ENCODE assay signal across 25 cellular contexts in genomic region chr4:173345648-173346047, GRCh38. TPM values are rescaled to one million over a fixed set of nuclear protein-coding genes. Genes with fewer than 3 reads are reported as not detected.
DNase-seq lines count a peak whose midpoint lies in the region; ATAC-seq and TF ChIP-seq lines count a peak whose summit lies in the region.
"Had no signal": no experiment of that assay in that cellular context is flagged by ENCODE, and none has a peak within 500 bp of the region (broad histone marks: within the 10 kb centered on the region; RNA-seq: fewer than 3 reads in every experiment).

No MANE protein-coding gene starts in this region.

- H3K36me3 ChIP-seq in SJCRH30 = no peaks in the 10 kb centered on the region
- H3K36me3 ChIP-seq: adrenal gland, breast epithelium, neural progenitor cell, upper lobe of left lung, WERI-Rb-1 had no signal

- no peak overlapping the region for H3K4me3 ChIP-seq in SJCRH30
- H3K4me3 ChIP-seq: adrenal gland, breast epithelium, GM23338, hepatocyte, neural progenitor cell, psoas muscle, upper lobe of left lung had no signal

- no peaks in the 10 kb centered on the region for H3K9me3 ChIP-seq in SJCRH30 (replicated peaks)
- H3K9me3 ChIP-seq: adrenal gland, breast epithelium, psoas muscle, upper lobe of left lung had no signal

- no peak for TF ChIP-seq CTCF in HFFc6 (IDR thresholded peaks at IDR 0.05)
- no peak for TF ChIP-seq CTCF in mesothelial cell of epicardium (IDR thresholded peaks at IDR 0.05; ENCODE audit: unreplicated experiment)

- DNase-seq in HFFc6 = no peak
- DNase-seq in SJCRH30 = no peak
- no peak for DNase-seq in mesothelial cell of epicardium (ENCODE audit: low spot score in 2 of 2, unreplicated experiment in 2 of 2)
- no peak for DNase-seq in SK-N-DZ (ENCODE audit: low spot score)
- no peak for DNase-seq in cerebellar cortex (ENCODE audit: low spot score)
- DNase-seq: activated gamma-delta T cell; adrenal gland; DMS79 treated with DMSO at 0.1 percent for 48 hours; Karpas-422; NCI-H1417; NCI-H524 treated with DMSO at 0.1 percent for 48 hours; psoas muscle; Right ventricle myocardium superior; stimulated activated CD4-positive, alpha-beta T cell treated with anti-CD3 and anti-CD28 coated beads, Interleukin-4, amount 100 ng/mL, for 24 hours; upper lobe of left lung; WERI-Rb-1 had no signal

- peaks cover 9% of the 10 kb centered on the region for H3K4me1 ChIP-seq in SJCRH30
- H3K4me1 ChIP-seq: adrenal gland, breast epithelium, psoas muscle, upper lobe of left lung had no signal

- H3K4me1 Mint-ChIP-seq in HFFc6 (ENCODE audit: low read depth) (peaks cover 20% of the 10 kb centered on the region), mesothelial cell of epicardium (peaks cover 21% of the 10 kb centered on the region)

- H3K36me3 Mint-ChIP-seq in HFFc6 (ENCODE audit: low read depth) (0 out of 2 replicates have a peak, but pooled peaks cover 2% of the 10 kb centered on the region), mesothelial cell of epicardium (peaks cover 3% of the 10 kb centered on the region)

- ATAC-seq in GM18502 (IDR thresholded peaks at IDR 0.05; ENCODE audit: poor library complexity, unreplicated experiment) (peak; percentile 76), GM19452 (IDR thresholded peaks at IDR 0.05; ENCODE audit: unreplicated experiment) (no peak), GM18907 (IDR thresholded peaks at IDR 0.05; ENCODE audit: unreplicated experiment) (no peak)
- ATAC-seq: GM23338, psoas muscle had no signal

- peaks cover 12% of the 10 kb centered on the region for H3K27me3 Mint-ChIP-seq in HFFc6 (ENCODE audit: insufficient read depth)
- no peaks in the 10 kb centered on the region for H3K27me3 Mint-ChIP-seq in mesothelial cell of epicardium (ENCODE audit: low read depth)

- H3K27ac ChIP-seq in SJCRH30 = 0 out of 2 replicates have a peak overlapping the region, but pooled peaks have one; percentile 12
- H3K27ac ChIP-seq: adrenal gland, breast epithelium, hepatocyte, neural progenitor cell, psoas muscle, upper lobe of left lung, WERI-Rb-1 had no signal

- H3K27me3 ChIP-seq in SJCRH30 = no peaks in the 10 kb centered on the region
- H3K27me3 ChIP-seq: adrenal gland, breast epithelium, hepatocyte, neural progenitor cell, upper lobe of left lung had no signal

- no peak overlapping the region for H3K27ac Mint-ChIP-seq in HFFc6
- peak overlapping the region; percentile 85 for H3K27ac Mint-ChIP-seq in mesothelial cell of epicardium
- H3K27ac Mint-ChIP-seq: neural progenitor cell; T-helper 1 cell treated with Interleukin-12 subunit alpha and Interleukin-12 subunit beta and Interleukin-4 antibody, amounts not matched to agents 30 μg/mL and 1 μg/mL, for 36 hours had no signal

- peak overlapping the region; percentile 58 for H3K4me3 Mint-ChIP-seq in HFFc6
- H3K4me3 Mint-ChIP-seq in mesothelial cell of epicardium = no peak overlapping the region
- H3K4me3 Mint-ChIP-seq: GM23338; neural progenitor cell; T-helper 1 cell treated with Interleukin-12 subunit alpha and Interleukin-12 subunit beta and Interleukin-4 antibody, amounts not matched to agents 30 μg/mL and 1 μg/mL, for 36 hours had no signal

- H3K9me3 Mint-ChIP-seq in HFFc6 (no peaks in the 10 kb centered on the region; the same call in 1 of the 2 replicates), mesothelial cell of epicardium (peaks cover 12% of the 10 kb centered on the region)
- H3K9me3 Mint-ChIP-seq: GM23338; neural progenitor cell; T-helper 1 cell treated with Interleukin-12 subunit alpha and Interleukin-12 subunit beta and Interleukin-4 antibody, amounts not matched to agents 30 μg/mL and 1 μg/mL, for 36 hours had no signal

RNA-seq across cellular contexts. Expression of gene HMGB2, which starts 11.5 kb away (rescaled TPM):
- 100 to 1,000 TPM in 4 of 6 experiments, 10 to 100 TPM in 2; 53.0 to 130 (median 117) TPM for total RNA-seq in HFFc6 (2021; fragmentation: NEBNext Ultra II Directional; extraction: Animal tissue kit (Norgen Biotek cat#: 25700))
- total RNA-seq in SJCRH30 (2014; rRNA removed; shearing (Covaris generic)) = 281 and 327 TPM in 2 replicates
- total RNA-seq in mesothelial cell of epicardium = 95.2 to 98.6 TPM (median 98.4 TPM) in 3 replicates
- 493 and 516 TPM in 2 replicates for polyA plus RNA-seq in SK-N-DZ (2014; cell fraction: cytosol; rRNA removed)
- polyA plus RNA-seq in SK-N-DZ (2014; cell fraction: nucleus; rRNA removed) = 309 and 379 TPM in 2 replicates

RNA-seq across cellular contexts. Expression of gene SAP30, which starts 25.1 kb away (rescaled TPM):
- 10 to 100 TPM in 5 of 6 experiments, 1 to 10 TPM in 1; 9.3 to 17.0 (median 14.2) TPM for total RNA-seq in HFFc6 (2021; fragmentation: NEBNext Ultra II Directional; extraction: Animal tissue kit (Norgen Biotek cat#: 25700))
- total RNA-seq in SJCRH30 (2014; rRNA removed; shearing (Covaris generic)) = 29.0 and 30.6 TPM in 2 replicates
- total RNA-seq in mesothelial cell of epicardium = 13.6 to 16.8 TPM (median 15.4 TPM) in 3 replicates
- 60.1 and 80.2 TPM in 2 replicates for polyA plus RNA-seq in SK-N-DZ (2014; cell fraction: cytosol; rRNA removed)
- polyA plus RNA-seq in SK-N-DZ (2014; cell fraction: nucleus; rRNA removed) = 40.6 and 65.7 TPM in 2 replicates

RNA-seq across cellular contexts. Expression of gene SCRG1, which starts 53.3 kb away (rescaled TPM):
- not detected for total RNA-seq in HFFc6 (2021; fragmentation: NEBNext Ultra II Directional; extraction: Animal tissue kit (Norgen Biotek cat#: 25700))
- total RNA-seq in SJCRH30 (2014; rRNA removed; shearing (Covaris generic)) = not detected in 2 replicates
- total RNA-seq in mesothelial cell of epicardium = 0.42 to 0.47 TPM (median 0.44 TPM) in 3 replicates
- 0.03 and 0.10 TPM in 2 replicates for polyA plus RNA-seq in SK-N-DZ (2014; cell fraction: cytosol; rRNA removed)
- 0.06 and 0.18 TPM in 2 replicates for polyA plus RNA-seq in SK-N-DZ (2014; cell fraction: nucleus; rRNA removed)
- total RNA-seq: GM23338, HT1080 had no signal
